ENCODE assay signal across 15 cellular contexts in the genomic region with DNA sequence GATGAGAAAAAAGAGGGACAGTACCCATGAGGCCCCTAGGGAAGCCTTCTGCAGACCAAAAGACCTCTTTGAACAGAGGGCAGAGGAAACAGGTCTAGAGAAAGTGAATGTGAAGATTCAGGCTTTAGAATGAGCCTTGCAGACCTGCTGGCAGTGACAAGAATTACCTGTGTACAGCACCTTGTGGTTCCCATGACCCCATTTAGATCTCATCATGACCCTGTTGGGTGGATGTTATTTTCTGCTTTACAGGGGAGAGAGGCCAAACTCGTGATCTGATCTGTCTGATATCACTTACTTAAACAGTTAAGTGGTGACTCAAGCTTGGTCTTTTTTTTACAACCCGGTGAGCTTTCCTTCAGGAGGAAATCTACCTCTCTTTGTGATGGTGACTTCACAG.
A peak's percentile ranks its signal among the peaks of the same experiment; 100 is the strongest.
DNase-seq lines count a peak whose midpoint lies in the region; ATAC-seq and TF ChIP-seq lines count a peak whose summit lies in the region.
"Had no signal": no experiment of that assay in that cellular context is flagged by ENCODE, and none has a peak within 500 bp of the region (broad histone marks: within the 10 kb centered on the region; RNA-seq: fewer than 3 reads in every experiment).

No MANE protein-coding gene starts in this region.

- no peaks in the 10 kb centered on the region for H3K4me1 ChIP-seq in H9 (ENCODE audit: insufficient read depth, low read length)
- peaks cover 7% of the 10 kb centered on the region for H3K4me1 ChIP-seq in endodermal cell (ENCODE audit: control insufficient read depth, insufficient read depth, low read length)
- no peaks in the 10 kb centered on the region for H3K4me1 ChIP-seq in testis
- H3K4me1 ChIP-seq in OCI-LY7 (ENCODE audit: insufficient read depth, low read length, poor library complexity, severe bottlenecking): no peaks in the 10 kb centered on the region
- H3K4me1 ChIP-seq: Caco-2, HAP-1 had no signal

- no peaks in the 10 kb centered on the region for H3K79me1 ChIP-seq in H9 (ENCODE audit: insufficient read depth, low read depth, low read length, poor library complexity, severe bottlenecking)

- BruUV-seq in OCI-LY7 (replicated peaks; lab: Mats Ljungman, UMichigan): no TSS peak

- H2BK12ac ChIP-seq in H9 (ENCODE audit: insufficient read length, low read depth, low read length): no peak overlapping the region

- H3K27me3 ChIP-seq in H9 (ENCODE audit: insufficient read depth, low read length) (no peaks in the 10 kb centered on the region; the same call in 1 of the 2 replicates), endodermal cell (ENCODE audit: control insufficient read depth, insufficient read depth, low read length, poor library complexity, severe bottlenecking) (no peaks in the 10 kb centered on the region), testis (no peaks in the 10 kb centered on the region)

- CTCF ChIA-PET in OCI-LY7 (lab: Charles Lee; ENCODE audit: unreplicated experiment): no interaction called here

- no peak overlapping the region for H3K9ac ChIP-seq in H9 (ENCODE audit: extremely low read depth, insufficient read length, low read length)
- H3K9ac ChIP-seq in endodermal cell (ENCODE audit: extremely low read depth, low read length, poor library complexity, severe bottlenecking): no peak overlapping the region

- intact Hi-C loops in testis (cut with DNase I; ENCODE audit: low total_unique reads) (no loop called here), OCI-LY7 (cut with micrococcal nuclease; ENCODE audit: unreplicated experiment) (no loop called here)

- H3K9me3 Mint-ChIP-seq in H9 (no peaks in the 10 kb centered on the region), endodermal cell (no peaks in the 10 kb centered on the region)
- H3K9me3 Mint-ChIP-seq: CD4-positive, alpha-beta T cell had no signal

- H3K56ac ChIP-seq in H9 (ENCODE audit: insufficient read length, low read depth, low read length): no peak overlapping the region

- H3K14ac ChIP-seq in H9 (ENCODE audit: insufficient read depth, low read length): no peak overlapping the region

- no peaks in the 10 kb centered on the region for H3K23me2 ChIP-seq in H9 (ENCODE audit: insufficient read length, low read depth, low read length, poor library complexity, severe bottlenecking)

- peaks cover 1% of the 10 kb centered on the region; the same call in 1 of the 2 replicates for H3K27me3 Mint-ChIP-seq in H9 (ENCODE audit: low read depth)
- H3K27me3 Mint-ChIP-seq in T-helper 17 cell: peaks cover 24% of the 10 kb centered on the region
- peaks cover 2% of the 10 kb centered on the region for H3K27me3 Mint-ChIP-seq in endodermal cell (ENCODE audit: insufficient read depth)

- ATAC-seq in T-helper 17 cell: peak; percentile 51
- ATAC-seq: GM12878 had no signal

- TF ChIP-seq CTCF in H9 (conservative IDR thresholded peaks at IDR 0.05) (peak; percentile 11; the same call in 1 of the 3 replicates), endodermal cell (conservative IDR thresholded peaks at IDR 0.05) (peak; percentile 20), testis (IDR thresholded peaks at IDR 0.05) (no peak), OCI-LY7 (conservative IDR thresholded peaks at IDR 0.05; ENCODE audit: low read length) (no peak)

- WGBS in H9 (ENCODE audit: extremely low coverage, insufficient read length, low lambda C conversion rate): no CpG with 5 or more reads among the region's 2 CpGs
- 74 to 81% methylated on average over 1 to 2 of the region's 2 CpGs for WGBS in endodermal cell (ENCODE audit: insufficient coverage in 1 of 2, insufficient read length in 1 of 2), 2 experiments
- 82 to 87% methylated on average over 2 of the region's 2 CpGs for WGBS in testis, 2 donors

- no peaks in the 10 kb centered on the region for H3K79me2 ChIP-seq in H9 (ENCODE audit: insufficient read depth, low read length)
- H3K79me2 ChIP-seq in OCI-LY7 (ENCODE audit: insufficient read depth, low read depth, low read length): no peaks in the 10 kb centered on the region

- H4K20me1 ChIP-seq in H9 (ENCODE audit: control insufficient read depth, insufficient read depth, insufficient read length) (no peaks in the 10 kb centered on the region), OCI-LY7 (ENCODE audit: insufficient read depth, low read length) (no peaks in the 10 kb centered on the region)

- H4K8ac ChIP-seq in H9 (replicated peaks; ENCODE audit: insufficient read length, low read depth, low read length): no peak overlapping the region

- H3K4ac ChIP-seq in H9 (ENCODE audit: low read depth, low read length): no peak overlapping the region

- H3K36me3 ChIP-seq in endodermal cell (ENCODE audit: control insufficient read depth, insufficient read depth, low read length) (no peaks in the 10 kb centered on the region), testis (ENCODE audit: low read depth, missing control alignments) (no peaks in the 10 kb centered on the region), OCI-LY7 (ENCODE audit: insufficient read depth, low read length) (no peaks in the 10 kb centered on the region)
- H3K36me3 ChIP-seq: HAP-1 had no signal

- no peak overlapping the region for H3K18ac ChIP-seq in H9 (ENCODE audit: insufficient read length, low read depth, low read length)

- H3K36me3 Mint-ChIP-seq in H9 (ENCODE audit: insufficient read depth in 1 of 3, low read depth in 3 of 3): no peaks in the 10 kb centered on the region
- H3K36me3 Mint-ChIP-seq in T-helper 17 cell (ENCODE audit: low read depth): peaks cover 2% of the 10 kb centered on the region
- H3K36me3 Mint-ChIP-seq in endodermal cell (ENCODE audit: low read depth): no peaks in the 10 kb centered on the region

- H2BK5ac ChIP-seq in H9 (ENCODE audit: insufficient read length, low read length): no peak overlapping the region

- H3K4me3 Mint-ChIP-seq in H9 (no peak overlapping the region), T-helper 17 cell (no peak overlapping the region), endodermal cell (no peak overlapping the region)
- H3K4me3 Mint-ChIP-seq: CD4-positive, alpha-beta T cell had no signal

- H3K9me3 ChIP-seq in H9 (ENCODE audit: control insufficient read depth, low read depth, low read length) (no peaks in the 10 kb centered on the region), T-helper 17 cell (ENCODE audit: control insufficient read depth, low read length, poor library complexity, severe bottlenecking) (no peaks in the 10 kb centered on the region), endodermal cell (ENCODE audit: control insufficient read depth, low read length) (no peaks in the 10 kb centered on the region), testis (no peaks in the 10 kb centered on the region), OCI-LY7 (ENCODE audit: low read length) (no peaks in the 10 kb centered on the region)
- H3K9me3 ChIP-seq: Caco-2, HAP-1 had no signal

- H3K9me2 ChIP-seq in OCI-LY7 (ENCODE audit: insufficient read depth, low read length): no peaks in the 10 kb centered on the region

- no peak for TF ChIP-seq POLR2A in testis (IDR thresholded peaks at IDR 0.05)

- H2BK15ac ChIP-seq in H9 (ENCODE audit: low read depth, low read length): no peak overlapping the region

- H3K4me1 Mint-ChIP-seq in H9 (peaks cover 3 to 4% of the 10 kb centered on the region in 2 experiments; a peak in 1 of 4 replicates), T-helper 17 cell (peaks cover 3% of the 10 kb centered on the region), endodermal cell (peaks cover 20% of the 10 kb centered on the region)

- H3K4me2 ChIP-seq in H9 (ENCODE audit: insufficient read depth, insufficient read length, low read length): no peak overlapping the region
- H3K4me2 ChIP-seq in OCI-LY7 (ENCODE audit: low read length): no peak overlapping the region

- POLR2A ChIA-PET in OCI-LY7 (lab: Charles Lee): no interaction called here

- no peak overlapping the region; a peak in 2 of 7 replicates for H3K27ac Mint-ChIP-seq in H9
- no peak overlapping the region for H3K27ac Mint-ChIP-seq in T-helper 17 cell
- no peak overlapping the region for H3K27ac Mint-ChIP-seq in endodermal cell
- H3K27ac Mint-ChIP-seq: CD4-positive, alpha-beta T cell had no signal

- H3T11ph ChIP-seq in H9 (ENCODE audit: low read length): no peak overlapping the region

- H4K91ac ChIP-seq in H9 (ENCODE audit: insufficient read length, low read depth, low read length): no peak overlapping the region

- no peak overlapping the region for H3K27ac ChIP-seq in H9 (ENCODE audit: insufficient read length, low read depth, low read length)
- H3K27ac ChIP-seq in endodermal cell (ENCODE audit: low read depth, low read length): no peak overlapping the region
- no peak overlapping the region for H3K27ac ChIP-seq in testis
- no peak overlapping the region for H3K27ac ChIP-seq in OCI-LY7 (ENCODE audit: low read depth, low read length, poor library complexity, severe bottlenecking)
- H3K27ac ChIP-seq: C4-2B had no signal

- H3K4me3 ChIP-seq in endodermal cell (ENCODE audit: low read length): no peak overlapping the region
- no peak overlapping the region for H3K4me3 ChIP-seq in testis
- H3K4me3 ChIP-seq in OCI-LY7 (ENCODE audit: low read depth, low read length, poor library complexity, severe bottlenecking): no peak overlapping the region
- H3K4me3 ChIP-seq: GM12878, HAP-1 had no signal

- no peak overlapping the region for H2AFZ ChIP-seq in H9 (ENCODE audit: low read length)
- H2AFZ ChIP-seq in OCI-LY7 (ENCODE audit: low read length): no peak overlapping the region

- DNase-seq in H9: no peak
- no peak for DNase-seq in T-helper 17 cell
- DNase-seq in endodermal cell: no peak
- DNase-seq in left kidney (ENCODE audit: low read depth, low spot score): peak; percentile 15
- no peak for DNase-seq in testis
- DNase-seq in activated CD4-positive, CD25-positive, alpha-beta regulatory T cell (lab: John Stamatoyannopoulos, UW): no peak
- no peak for DNase-seq in OCI-LY7 (ENCODE audit: low spot score)
- DNase-seq: AML-193; Caco-2; CD4-positive, alpha-beta T cell; DMS79 treated with DMSO at 0.1 percent for 48 hours; GF-D8 had no signal

- no peak overlapping the region for H2AK5ac ChIP-seq in H9 (ENCODE audit: insufficient read length, low read length)

- H2BK20ac ChIP-seq in H9 (ENCODE audit: low read depth, low read length, poor library complexity, severe bottlenecking): no peak overlapping the region

- H3K23ac ChIP-seq in H9 (ENCODE audit: insufficient read length, low read depth, low read length): no peak overlapping the region

- H4K5ac ChIP-seq in H9 (ENCODE audit: insufficient read length, low read depth, low read length): no peak overlapping the region

- H2BK120ac ChIP-seq in H9 (ENCODE audit: low read depth, low read length, poor library complexity, severe bottlenecking): no peak overlapping the region

Comparison
In these comparisons a context has a peak if more than half of its experiments do, and no peak if none do; other contexts are left out.
1. CTCF ChIP-seq: peak in H9 (single experiment) and endodermal cell (single experiment); none in testis (0 of 3) and OCI-LY7 (single experiment).